ENCODE assay signal across 25 cellular contexts in the genomic region with DNA sequence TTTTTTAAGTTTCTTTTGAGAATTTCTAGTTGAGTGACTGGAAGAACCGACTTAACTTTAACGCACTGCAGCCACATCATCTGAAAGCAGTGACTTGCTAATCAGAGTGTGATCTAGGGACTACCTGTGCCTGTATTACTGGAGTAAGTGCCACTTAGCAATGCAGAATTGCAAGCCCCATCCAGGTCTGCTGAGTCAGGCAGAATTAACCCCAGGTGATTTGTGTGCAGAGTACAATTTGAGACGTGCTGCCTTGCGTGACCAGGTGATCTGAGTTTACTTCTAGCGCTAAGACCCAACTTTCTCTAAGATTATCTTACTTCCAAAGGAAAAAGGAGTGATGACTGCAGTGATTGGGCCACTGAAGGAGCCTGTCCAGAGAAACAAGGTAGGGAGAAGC.
"Had no signal": no experiment of that assay in that cellular context is flagged by ENCODE, and none has a peak within 500 bp of the region (broad histone marks: within the 10 kb centered on the region; RNA-seq: fewer than 3 reads in every experiment).

No MANE protein-coding gene starts in this region.

- H3K36me3 ChIP-seq: esophagus squamous epithelium, gastrocnemius medialis, right lobe of liver, stomach, suprapubic skin, upper lobe of left lung had no signal

- ATAC-seq: activated T-cell treated with anti-CD3 and anti-CD28 coated beads, Interleukin-2, amount 50 U/mL, for 72 hours; gastrocnemius medialis; mucosa of descending colon; right lobe of liver; stimulated activated memory B cell treated with anti-CD40 and anti-IgM and Interleukin-4, amounts not matched to agents 10 μg/mL and 1 μg/mL and 100 μg/mL, for 72 hours had no signal

- DNase-seq: activated CD4-positive, alpha-beta memory T cell treated with anti-CD3 and anti-CD28 coated beads for 36 hours; activated CD4-positive, alpha-beta T cell treated with anti-CD3 and anti-CD28 coated beads for 48 hours; activated effector memory CD4-positive, alpha-beta T cell treated with Interleukin-2 at 50 U/mL for 16 hours; activated naive CD4-positive, alpha-beta T cell treated with anti-CD3 and anti-CD28 coated beads for 36 hours; activated naive CD8-positive, alpha-beta T cell treated with anti-CD3 and anti-CD28 coated beads, Interleukin-2, amount 10 ng/mL, durations not matched to agents 7 days and 5 days; activated T-cell treated with anti-CD3 and anti-CD28 coated beads, Interleukin-2, amount 50 U/mL, for 72 hours; amniotic stem cell; endodermal cell; esophagus squamous epithelium; gastrocnemius medialis; hippocampal formation; mucosa of descending colon; naive B cell; occipital lobe; right lobe of liver; small intestine; stimulated activated CD4-positive, alpha-beta T cell treated with anti-CD3 and anti-CD28 coated beads, Interleukin-15, amount 100 ng/mL, for 24 hours; stomach; upper lobe of left lung had no signal

- H3K36me3 Mint-ChIP-seq: activated CD4-positive, alpha-beta memory T cell treated with anti-CD3 and anti-CD28 coated beads for 36 hours; activated naive CD8-positive, alpha-beta T cell treated with anti-CD3 and anti-CD28 coated beads, Interleukin-2, amount 10 ng/mL, durations not matched to agents 7 days and 5 days; memory B cell; naive B cell; stimulated activated memory B cell treated with anti-CD40 and anti-IgM and Interleukin-4, amounts not matched to agents 10 μg/mL and 1 μg/mL and 100 μg/mL, for 72 hours had no signal

- H3K4me3 ChIP-seq: coronary artery, esophagus squamous epithelium, gastrocnemius medialis, mucosa of descending colon, right lobe of liver, stomach, suprapubic skin, upper lobe of left lung had no signal

- H3K27ac Mint-ChIP-seq: activated CD4-positive, alpha-beta memory T cell treated with anti-CD3 and anti-CD28 coated beads for 36 hours; activated naive CD4-positive, alpha-beta T cell treated with anti-CD3 and anti-CD28 coated beads for 36 hours; activated naive CD8-positive, alpha-beta T cell treated with anti-CD3 and anti-CD28 coated beads, Interleukin-2, amount 10 ng/mL, durations not matched to agents 7 days and 5 days; activated T-cell treated with anti-CD3 and anti-CD28 coated beads, Interleukin-2, amount 50 U/mL, for 72 hours; endodermal cell; memory B cell; naive B cell; stimulated activated memory B cell treated with anti-CD40 and anti-IgM and Interleukin-4, amounts not matched to agents 10 μg/mL and 1 μg/mL and 100 μg/mL, for 72 hours had no signal

- H3K27me3 Mint-ChIP-seq: activated CD4-positive, alpha-beta memory T cell treated with anti-CD3 and anti-CD28 coated beads for 36 hours; activated naive CD8-positive, alpha-beta T cell treated with anti-CD3 and anti-CD28 coated beads, Interleukin-2, amount 10 ng/mL, durations not matched to agents 7 days and 5 days; memory B cell; naive B cell; stimulated activated memory B cell treated with anti-CD40 and anti-IgM and Interleukin-4, amounts not matched to agents 10 μg/mL and 1 μg/mL and 100 μg/mL, for 72 hours had no signal

- H3K9me3 ChIP-seq: esophagus squamous epithelium, gastrocnemius medialis, mucosa of descending colon, right lobe of liver, stomach, suprapubic skin, upper lobe of left lung had no signal

- H3K9me3 Mint-ChIP-seq: activated CD4-positive, alpha-beta memory T cell treated with anti-CD3 and anti-CD28 coated beads for 36 hours; activated naive CD4-positive, alpha-beta T cell treated with anti-CD3 and anti-CD28 coated beads for 36 hours; activated naive CD8-positive, alpha-beta T cell treated with anti-CD3 and anti-CD28 coated beads, Interleukin-2, amount 10 ng/mL, durations not matched to agents 7 days and 5 days; activated T-cell treated with anti-CD3 and anti-CD28 coated beads, Interleukin-2, amount 50 U/mL, for 72 hours; memory B cell; stimulated activated memory B cell treated with anti-CD40 and anti-IgM and Interleukin-4, amounts not matched to agents 10 μg/mL and 1 μg/mL and 100 μg/mL, for 72 hours had no signal

- H3K4me1 Mint-ChIP-seq: activated naive CD8-positive, alpha-beta T cell treated with anti-CD3 and anti-CD28 coated beads, Interleukin-2, amount 10 ng/mL, durations not matched to agents 7 days and 5 days; endodermal cell; neural crest cell; stimulated activated memory B cell treated with anti-CD40 and anti-IgM and Interleukin-4, amounts not matched to agents 10 μg/mL and 1 μg/mL and 100 μg/mL, for 72 hours had no signal

- H3K4me1 ChIP-seq: esophagus squamous epithelium, right lobe of liver, stomach, upper lobe of left lung had no signal

- H3K4me3 Mint-ChIP-seq: activated CD4-positive, alpha-beta memory T cell treated with anti-CD3 and anti-CD28 coated beads for 36 hours; activated naive CD4-positive, alpha-beta T cell treated with anti-CD3 and anti-CD28 coated beads for 36 hours; activated naive CD8-positive, alpha-beta T cell treated with anti-CD3 and anti-CD28 coated beads, Interleukin-2, amount 10 ng/mL, durations not matched to agents 7 days and 5 days; activated T-cell treated with anti-CD3 and anti-CD28 coated beads, Interleukin-2, amount 50 U/mL, for 72 hours; endodermal cell; memory B cell; naive B cell; neural crest cell; stimulated activated memory B cell treated with anti-CD40 and anti-IgM and Interleukin-4, amounts not matched to agents 10 μg/mL and 1 μg/mL and 100 μg/mL, for 72 hours had no signal

- FAIRE-seq: bronchial epithelial cell, small intestine had no signal

- H3K27ac ChIP-seq: coronary artery, esophagus squamous epithelium, gastrocnemius medialis, right lobe of liver, stomach, suprapubic skin, upper lobe of left lung had no signal

- H3K27me3 ChIP-seq: esophagus squamous epithelium, gastrocnemius medialis, right lobe of liver, suprapubic skin, upper lobe of left lung had no signal
